In the genomic region with DNA sequence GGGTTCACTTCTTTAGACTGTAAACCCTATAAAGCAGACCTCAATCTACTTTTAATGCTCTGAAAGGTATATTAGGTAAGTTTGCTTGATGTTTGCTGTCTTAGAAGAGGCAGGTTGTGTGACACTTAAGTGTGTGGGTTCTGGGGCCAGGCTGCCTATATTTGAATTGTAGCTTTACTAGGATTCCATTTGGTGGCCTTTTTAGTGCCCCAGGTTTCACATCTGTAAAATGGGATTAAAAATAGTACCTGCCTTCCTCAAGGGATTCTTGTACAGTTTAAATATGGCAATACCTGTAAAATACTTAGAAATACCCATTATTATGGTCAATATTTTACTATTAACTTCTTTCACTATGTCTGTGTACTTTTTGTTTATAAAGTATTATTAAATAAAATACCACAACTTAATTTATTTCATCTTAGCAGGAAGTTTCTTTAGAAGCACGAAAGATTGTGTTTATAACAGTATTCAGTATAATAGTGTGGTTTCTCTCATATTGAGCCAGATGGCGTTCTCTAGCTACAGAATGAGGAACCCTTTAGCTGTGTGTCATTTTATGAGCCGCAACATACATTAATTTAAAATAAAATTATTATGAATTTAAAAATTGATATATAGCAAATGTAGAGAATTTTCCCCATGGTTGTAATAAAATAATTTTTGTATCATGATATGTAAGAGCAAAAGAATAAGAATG, we compare ENCODE assay signal across 16 cellular contexts.
A peak's percentile ranks its signal among the peaks of the same experiment; 100 is the strongest.
DNase-seq lines count a peak whose midpoint lies in the region; ATAC-seq and TF ChIP-seq lines count a peak whose summit lies in the region.
"Had no signal": no experiment of that assay in that cellular context is flagged by ENCODE, and none has a peak within 500 bp of the region (broad histone marks: within the 10 kb centered on the region; RNA-seq: fewer than 3 reads in every experiment).

No MANE protein-coding gene starts in this region.

- 86% methylated on average over 3 of the region's 3 CpGs for WGBS in SK-N-SH (ENCODE audit: low lambda C conversion rate)
- 88% methylated on average over 3 of the region's 3 CpGs for WGBS in suprapubic skin
- 96 to 99% methylated on average over 3 of the region's 3 CpGs for WGBS in GM23248 (ENCODE audit: low coverage in 1 of 2, low lambda C conversion rate in 2 of 2, missing lambda C conversion rate in 2 of 2), 2 experiments

- H3K9ac ChIP-seq in SK-N-SH (no peak overlapping the region), OCI-LY3 (ENCODE audit: low read length) (no peak overlapping the region), GM23248 (no peak overlapping the region)

- H3K27me3 ChIP-seq in SK-N-SH (ENCODE audit: insufficient read depth): no peaks in the 10 kb centered on the region
- no peaks in the 10 kb centered on the region for H3K27me3 ChIP-seq in OCI-LY3 (ENCODE audit: low read depth, low read length)
- H3K27me3 ChIP-seq in suprapubic skin: no peaks in the 10 kb centered on the region
- no peaks in the 10 kb centered on the region for H3K27me3 ChIP-seq in GM23248 (replicated peaks; ENCODE audit: insufficient read depth)
- H3K27me3 ChIP-seq: transverse colon had no signal

- H3K4me2 ChIP-seq in SK-N-SH (no peak overlapping the region), OCI-LY3 (ENCODE audit: low read length) (peak overlapping the region; percentile 4), GM23248 (ENCODE audit: unreplicated experiment) (no peak overlapping the region)

- H3K4me1 ChIP-seq in SK-N-SH (ENCODE audit: control insufficient read depth in 1 of 2, insufficient read depth in 2 of 2, low read depth in 1 of 2, low read length in 1 of 2): peaks cover 0 to 31% of the 10 kb centered on the region in 2 experiments; a peak in 2 of 4 replicates
- peaks cover 6% of the 10 kb centered on the region for H3K4me1 ChIP-seq in OCI-LY3 (ENCODE audit: low read length)
- H3K4me1 ChIP-seq in suprapubic skin: no peaks in the 10 kb centered on the region
- peaks cover 35% of the 10 kb centered on the region for H3K4me1 ChIP-seq in GM23248 (ENCODE audit: insufficient read depth)
- H3K4me1 ChIP-seq: transverse colon had no signal

- H3K79me2 ChIP-seq in SK-N-SH (ENCODE audit: insufficient read depth) (peaks cover 87% of the 10 kb centered on the region), OCI-LY3 (ENCODE audit: low read length) (no peaks in the 10 kb centered on the region), GM23248 (ENCODE audit: insufficient read depth) (peaks cover 100% of the 10 kb centered on the region)

- H3K9me2 ChIP-seq in SK-N-SH: no peaks in the 10 kb centered on the region
- no peaks in the 10 kb centered on the region for H3K9me2 ChIP-seq in GM23248 (ENCODE audit: insufficient read depth)

- CTCF ChIA-PET in SK-N-SH (lab: Yijun Ruan, JAX): interaction anchor here (0.7 to 1.0 kb wide), 2 partner anchors 59 to 344 kb away, joined by 3 to 5 read pairs; no protein-coding TSS in a partner anchor

- no peak for TF ChIP-seq POLR2A in suprapubic skin (IDR thresholded peaks at IDR 0.05)

- no peak overlapping the region for H2AFZ ChIP-seq in SK-N-SH (ENCODE audit: low read depth)
- H2AFZ ChIP-seq in OCI-LY3 (ENCODE audit: low read depth, low read length): no peak overlapping the region
- no peak overlapping the region for H2AFZ ChIP-seq in GM23248

- peaks cover 0 to 11% of the 10 kb centered on the region in 2 experiments for H3K36me3 ChIP-seq in SK-N-SH (replicated peaks in 1 of 2; ENCODE audit: control insufficient read depth in 1 of 2, insufficient read depth in 2 of 2, low read length in 1 of 2)
- no peaks in the 10 kb centered on the region for H3K36me3 ChIP-seq in OCI-LY3 (replicated peaks; ENCODE audit: low read depth, low read length)
- H3K36me3 ChIP-seq in suprapubic skin: no peaks in the 10 kb centered on the region
- no peaks in the 10 kb centered on the region for H3K36me3 ChIP-seq in GM23248 (ENCODE audit: low read depth)
- H3K36me3 ChIP-seq: transverse colon had no signal

- H3F3A ChIP-seq in SK-N-SH (replicated peaks; ENCODE audit: insufficient read depth) (peaks cover 13% of the 10 kb centered on the region), GM23248 (ENCODE audit: insufficient read depth) (no peaks in the 10 kb centered on the region; the same call in 1 of the 2 replicates)

- H4K20me1 ChIP-seq in SK-N-SH (ENCODE audit: insufficient read depth): peaks cover 58% of the 10 kb centered on the region
- no peaks in the 10 kb centered on the region for H4K20me1 ChIP-seq in OCI-LY3 (ENCODE audit: insufficient read depth, low read length)
- H4K20me1 ChIP-seq in GM23248 (ENCODE audit: insufficient read depth): peaks cover 5% of the 10 kb centered on the region; the same call in 1 of the 2 replicates

- peak; percentile 32 for TF ChIP-seq RAD21 in SK-N-SH (IDR thresholded peaks at IDR 0.05; ENCODE audit: low read length)

- H3K4me3 ChIP-seq in SK-N-SH (ENCODE audit: low read depth in 2 of 2, low read length in 1 of 2) (no peak overlapping the region), OCI-LY3 (ENCODE audit: low read length) (no peak overlapping the region), suprapubic skin (no peak overlapping the region), GM23248 (no peak overlapping the region)
- H3K4me3 ChIP-seq: transverse colon had no signal

- TF ChIP-seq EP300 in SK-N-SH (IDR thresholded peaks at IDR 0.05; ENCODE audit: borderline replicate concordance in 1 of 2, low read depth in 1 of 2, low read length in 1 of 2) (no peak), suprapubic skin (IDR thresholded peaks at IDR 0.05) (no peak)

- in situ Hi-C loops in GM23248 (cut with MboI): no loop called here

- no peak for DNase-seq in SK-N-SH
- DNase-seq in medulla oblongata (ENCODE audit: extremely low spot score): no peak
- no peak for DNase-seq in suprapubic skin (ENCODE audit: low spot score in 2 of 2)
- DNase-seq in GM23248: no peak
- no peak for DNase-seq in SW480 (ENCODE audit: low spot score)
- DNase-seq: activated CD8-positive, alpha-beta T cell treated with anti-CD3 and anti-CD28 coated beads for 36 hours; CD4-positive, alpha-beta T cell; effector memory CD4-positive, alpha-beta T cell; kidney glomerular epithelial cell; NCI-H146; NCI-H226; occipital lobe; transverse colon had no signal

- no peak for TF ChIP-seq CTCF in SK-N-SH (IDR thresholded peaks at IDR 0.05)
- TF ChIP-seq CTCF in OCI-LY3 (IDR thresholded peaks at IDR 0.05; ENCODE audit: low read depth, low read length): peak; percentile 36
- TF ChIP-seq CTCF in suprapubic skin (IDR thresholded peaks at IDR 0.05): no peak

- POLR2A ChIA-PET in SK-N-SH (lab: Yijun Ruan, JAX): no interaction called here

- ATAC-seq in SK-N-SH treated with all-trans-retinoic acid at 6 μM for 48 hours (no peak), HG02798 (IDR thresholded peaks at IDR 0.05; ENCODE audit: poor library complexity, unreplicated experiment) (peak; percentile 80)
- ATAC-seq: activated CD8-positive, alpha-beta T cell treated with anti-CD3 and anti-CD28 coated beads for 36 hours had no signal

- no peak overlapping the region for H3K27ac ChIP-seq in SK-N-SH (ENCODE audit: low read depth in 2 of 2, low read length in 1 of 2)
- no peak overlapping the region for H3K27ac ChIP-seq in OCI-LY3 (ENCODE audit: low read length)
- no peak overlapping the region for H3K27ac ChIP-seq in suprapubic skin
- H3K27ac ChIP-seq in GM23248: no peak overlapping the region
- H3K27ac ChIP-seq: transverse colon had no signal

- no peaks in the 10 kb centered on the region; the same call in 1 of the 2 replicates for H3K9me3 ChIP-seq in SK-N-SH
- no peaks in the 10 kb centered on the region for H3K9me3 ChIP-seq in OCI-LY3 (ENCODE audit: insufficient read depth, low read length)
- H3K9me3 ChIP-seq in suprapubic skin: no peaks in the 10 kb centered on the region
- H3K9me3 ChIP-seq in GM23248 (ENCODE audit: low read depth): no peaks in the 10 kb centered on the region
- H3K9me3 ChIP-seq: transverse colon had no signal

TF ChIP-seq in SK-N-SH, 30 proteins besides CTCF, POLR2A, EP300 and RAD21 (continues in another document):
- TF ChIP-seq GABPA (IDR thresholded peaks at IDR 0.05; ENCODE audit: low read depth): no peak
- TF ChIP-seq JUND (IDR thresholded peaks at IDR 0.05): no peak
- no peak for TF ChIP-seq RFX5 (IDR thresholded peaks at IDR 0.05; ENCODE audit: low read length)
- no peak for TF ChIP-seq TCF12 (IDR thresholded peaks at IDR 0.05)
- TF ChIP-seq, protein P1, sequence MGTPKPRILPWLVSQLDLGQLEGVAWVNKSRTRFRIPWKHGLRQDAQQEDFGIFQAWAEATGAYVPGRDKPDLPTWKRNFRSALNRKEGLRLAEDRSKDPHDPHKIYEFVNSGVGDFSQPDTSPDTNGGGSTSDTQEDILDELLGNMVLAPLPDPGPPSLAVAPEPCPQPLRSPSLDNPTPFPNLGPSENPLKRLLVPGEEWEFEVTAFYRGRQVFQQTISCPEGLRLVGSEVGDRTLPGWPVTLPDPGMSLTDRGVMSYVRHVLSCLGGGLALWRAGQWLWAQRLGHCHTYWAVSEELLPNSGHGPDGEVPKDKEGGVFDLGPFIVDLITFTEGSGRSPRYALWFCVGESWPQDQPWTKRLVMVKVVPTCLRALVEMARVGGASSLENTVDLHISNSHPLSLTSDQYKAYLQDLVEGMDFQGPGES (IDR thresholded peaks at IDR 0.05; ENCODE audit: low read depth, low read length): no peak
- no peak for TF ChIP-seq FOXM1 (IDR thresholded peaks at IDR 0.05; ENCODE audit: low read depth)
- TF ChIP-seq FOXJ3 (CRISPR knock-in tag; IDR thresholded peaks at IDR 0.05): no peak
- no peak for TF ChIP-seq YY1 (IDR thresholded peaks at IDR 0.05; ENCODE audit: low read depth)

TF ChIP-seq in SK-N-SH treated with all-trans-retinoic acid at 6 μM for 48 hours, 23 proteins besides CTCF, POLR2A, EP300 and RAD21 (continues in another document):
- TF ChIP-seq ZNF565 (CRISPR knock-in tag; conservative IDR thresholded peaks at IDR 0.05; ENCODE audit: low read depth) (no peak), ZC3H10 (CRISPR knock-in tag; IDR thresholded peaks at IDR 0.05) (no peak), ZNF70 (CRISPR knock-in tag; IDR thresholded peaks at IDR 0.05) (no peak), ZFP3 (CRISPR knock-in tag; IDR thresholded peaks at IDR 0.05) (no peak)
- TF ChIP-seq, protein P2, sequence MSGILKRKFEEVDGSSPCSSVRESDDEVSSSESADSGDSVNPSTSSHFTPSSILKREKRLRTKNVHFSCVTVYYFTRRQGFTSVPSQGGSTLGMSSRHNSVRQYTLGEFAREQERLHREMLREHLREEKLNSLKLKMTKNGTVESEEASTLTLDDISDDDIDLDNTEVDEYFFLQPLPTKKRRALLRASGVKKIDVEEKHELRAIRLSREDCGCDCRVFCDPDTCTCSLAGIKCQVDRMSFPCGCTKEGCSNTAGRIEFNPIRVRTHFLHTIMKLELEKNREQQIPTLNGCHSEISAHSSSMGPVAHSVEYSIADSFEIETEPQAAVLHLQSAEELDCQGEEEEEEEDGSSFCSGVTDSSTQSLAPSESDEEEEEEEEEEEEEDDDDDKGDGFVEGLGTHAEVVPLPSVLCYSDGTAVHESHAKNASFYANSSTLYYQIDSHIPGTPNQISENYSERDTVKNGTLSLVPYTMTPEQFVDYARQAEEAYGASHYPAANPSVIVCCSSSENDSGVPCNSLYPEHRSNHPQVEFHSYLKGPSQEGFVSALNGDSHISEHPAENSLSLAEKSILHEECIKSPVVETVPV (CRISPR knock-in tag; IDR thresholded peaks at IDR 0.05): no peak
